ENCODE assay signal across 13 cellular contexts in the genomic region with DNA sequence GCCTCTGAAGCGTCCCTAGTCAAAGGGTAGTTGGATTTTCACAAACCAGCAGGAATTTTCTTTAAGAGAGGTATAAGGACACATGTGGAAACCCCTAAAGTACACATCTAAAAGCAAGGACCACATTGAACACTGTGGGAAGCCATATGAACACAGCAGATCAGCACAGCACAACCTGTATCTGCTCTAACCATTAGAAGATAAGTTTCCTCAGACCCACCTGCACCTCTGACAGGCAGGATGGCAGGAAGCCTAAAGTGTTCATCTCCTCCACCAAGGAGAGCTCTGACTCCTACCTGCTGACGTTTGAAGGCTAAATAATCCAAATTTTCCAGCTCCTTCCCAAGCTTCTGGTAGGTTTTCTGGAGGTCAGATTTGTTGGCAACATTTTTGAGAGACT.
DNase-seq lines count a peak whose midpoint lies in the region; ATAC-seq and TF ChIP-seq lines count a peak whose summit lies in the region.
"Had no signal": no experiment of that assay in that cellular context is flagged by ENCODE, and none has a peak within 500 bp of the region (broad histone marks: within the 10 kb centered on the region; RNA-seq: fewer than 3 reads in every experiment).

No MANE protein-coding gene starts in this region.

- no peaks in the 10 kb centered on the region for H3K36me3 ChIP-seq in Panc1 (ENCODE audit: control insufficient read depth, insufficient read depth, low read length)
- H3K36me3 ChIP-seq in neural progenitor cell = no peaks in the 10 kb centered on the region
- no peaks in the 10 kb centered on the region for H3K36me3 ChIP-seq in brain microvascular endothelial cell (replicated peaks)

- H3K9me3 Mint-ChIP-seq in neural progenitor cell = no peaks in the 10 kb centered on the region
- H3K9me3 Mint-ChIP-seq: IgD-negative memory B cell had no signal

- H4K20me1 ChIP-seq in neural progenitor cell (ENCODE audit: low read depth) = no peaks in the 10 kb centered on the region

- TF ChIP-seq CTCF in Panc1 (IDR thresholded peaks at IDR 0.05) = no peak
- no peak for TF ChIP-seq CTCF in neural progenitor cell (IDR thresholded peaks at IDR 0.05)
- no peak for TF ChIP-seq CTCF in brain microvascular endothelial cell (IDR thresholded peaks at IDR 0.05; ENCODE audit: low read depth, low read length, missing control alignments)

- ATAC-seq in GM19351 (IDR thresholded peaks at IDR 0.05; ENCODE audit: unreplicated experiment) (peak; percentile 33), HG03066 (IDR thresholded peaks at IDR 0.05; ENCODE audit: low read depth, unreplicated experiment) (peak; percentile 46), Panc1 (no peak), HG03039 (IDR thresholded peaks at IDR 0.05; ENCODE audit: unreplicated experiment) (no peak)

- H3K79me2 ChIP-seq in neural progenitor cell (ENCODE audit: low read depth) = no peaks in the 10 kb centered on the region

- H3K9me3 ChIP-seq in Panc1 (ENCODE audit: control insufficient read depth, insufficient read depth, low read depth, low read length) = no peaks in the 10 kb centered on the region
- no peaks in the 10 kb centered on the region for H3K9me3 ChIP-seq in neural progenitor cell (ENCODE audit: low read depth)

- H3K4me3 Mint-ChIP-seq in neural progenitor cell = no peak overlapping the region
- H3K4me3 Mint-ChIP-seq: IgD-negative memory B cell had no signal

- POLR2A ChIA-PET in Panc1 (lab: Charles Lee) = no interaction called here

- H3K4me1 ChIP-seq in Panc1 (ENCODE audit: control insufficient read depth, insufficient read depth, low read length) (no peaks in the 10 kb centered on the region), neural progenitor cell (no peaks in the 10 kb centered on the region)

- no peaks in the 10 kb centered on the region for H3F3A ChIP-seq in neural progenitor cell (ENCODE audit: low read depth)

- no peaks in the 10 kb centered on the region for H3K36me3 Mint-ChIP-seq in neural progenitor cell
- H3K36me3 Mint-ChIP-seq: IgD-negative memory B cell had no signal

- H3K4me1 Mint-ChIP-seq in neural progenitor cell = peaks cover 11% of the 10 kb centered on the region

- H3K27ac Mint-ChIP-seq in neural progenitor cell = no peak overlapping the region
- H3K27ac Mint-ChIP-seq: IgD-negative memory B cell had no signal

- H3K27ac ChIP-seq in Panc1 (ENCODE audit: low read length) = peak overlapping the region; percentile 40; the same call in 1 of the 2 replicates
- H3K27ac ChIP-seq in neural progenitor cell = no peak overlapping the region
- H3K27ac ChIP-seq in brain microvascular endothelial cell = no peak overlapping the region
- H3K27ac ChIP-seq: GM23248, HL-60 had no signal

- in situ Hi-C loops in Panc1 (cut with HindIII; ENCODE audit: low pct_unique_long_range_greater_than_20kb, low sequenced_read_pairs) = no loop called here
- in situ Hi-C loops in brain microvascular endothelial cell (cut with HindIII; ENCODE audit: low pct_ligation_motif_present, low sequenced_read_pairs) = no loop called here

- intact Hi-C loops in Panc1 (cut with micrococcal nuclease; ENCODE audit: unreplicated experiment) = loop anchor here (5.0 kb wide), 1 partner anchor 589 kb away; no protein-coding TSS in a partner anchor

- H2AFZ ChIP-seq in neural progenitor cell (replicated peaks) = peak overlapping the region; percentile 35
- H2AFZ ChIP-seq: GM23248 had no signal

- H3K9ac ChIP-seq in neural progenitor cell = no peak overlapping the region
- H3K9ac ChIP-seq: GM23248 had no signal

- no peaks in the 10 kb centered on the region; the same call in 1 of the 2 replicates for H3K27me3 ChIP-seq in Panc1 (ENCODE audit: control insufficient read depth, insufficient read depth, low read length)
- no peaks in the 10 kb centered on the region for H3K27me3 ChIP-seq in neural progenitor cell
- H3K27me3 ChIP-seq in brain microvascular endothelial cell (replicated peaks) = no peaks in the 10 kb centered on the region

- H3K4me2 ChIP-seq in neural progenitor cell = no peak overlapping the region

- BruUV-seq in Panc1 (replicated peaks; lab: Mats Ljungman, UMichigan) = no TSS peak

- CTCF ChIA-PET in Panc1 (lab: Charles Lee) = interaction anchor here (0.7 to 1.3 kb wide), 5 partner anchors 15 to 596 kb away, joined by 3 to 9 read pairs (median 4); partner anchors contain the start of gene LRRTM3

- DNase-seq in Panc1 (ENCODE audit: low read depth, low spot score) = no peak
- DNase-seq in neural progenitor cell (ENCODE audit: low spot score) = no peak
- no peak for DNase-seq in NCI-H774 (lab: John Stamatoyannopoulos, UW)
- DNase-seq in brain microvascular endothelial cell = no peak
- DNase-seq: GF-D8; NCI-H187 treated with DMSO at 0.1 percent for 48 hours; NK-92 treated with Interleukin-12 subunit alpha and Interleukin-12 subunit beta, amount 100 ng/mL, for 24 hours had no signal

- H3K27me3 Mint-ChIP-seq in neural progenitor cell (ENCODE audit: insufficient read depth, low read depth) = peaks cover 2% of the 10 kb centered on the region
- H3K27me3 Mint-ChIP-seq: IgD-negative memory B cell had no signal

- H3K4me3 ChIP-seq in Panc1 (ENCODE audit: low read depth in 2 of 2, low read length in 2 of 2) (no peak overlapping the region), neural progenitor cell (no peak overlapping the region), brain microvascular endothelial cell (ENCODE audit: low read depth, low read length) (no peak overlapping the region)
- H3K4me3 ChIP-seq: GM23248 had no signal

Comparison
In these comparisons a context has a peak if more than half of its experiments do, and no peak if none do; other contexts are left out.
1. ATAC-seq: peak in GM19351 (single experiment) and HG03066 (single experiment); none in Panc1 (single experiment) and HG03039 (single experiment).